In the genomic region with DNA sequence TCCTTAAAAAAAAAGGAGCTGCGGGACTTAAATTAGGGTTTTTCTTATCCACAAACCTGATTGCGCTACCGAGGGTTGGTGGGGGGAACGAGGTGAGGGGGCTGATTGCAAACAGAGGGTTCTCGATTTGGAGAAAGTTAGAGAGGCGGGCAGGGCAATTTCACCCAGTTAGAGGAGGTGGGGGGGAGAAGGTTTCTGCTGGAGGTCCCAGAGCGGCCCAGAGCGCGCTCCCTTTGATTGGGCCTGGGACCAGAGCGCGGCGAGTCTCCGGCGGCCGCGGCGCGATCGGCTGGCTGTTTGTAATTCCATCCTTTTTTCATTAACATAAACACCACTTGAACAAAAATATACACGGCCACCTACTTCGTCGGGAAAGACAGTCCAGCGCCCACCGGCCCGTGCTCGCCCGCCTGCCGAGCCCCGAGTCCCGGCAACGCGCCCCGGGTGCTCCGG, we compare ENCODE assay signal across 1 cellular context.
TF ChIP-seq lines count a peak whose summit lies in the region.

No MANE protein-coding gene starts in this region.

TF ChIP-seq in WTC11, 78 proteins besides CTCF, POLR2A, EP300 and RAD21 (continued from another document):
- no peak for TF ChIP-seq ZNF281 (CRISPR knock-in tag; IDR thresholded peaks at IDR 0.05)
- no peak for TF ChIP-seq OVOL2 (CRISPR knock-in tag; IDR thresholded peaks at IDR 0.05; ENCODE audit: borderline replicate concordance)
- no peak for TF ChIP-seq IRF2 (CRISPR knock-in tag; IDR thresholded peaks at IDR 0.05; ENCODE audit: borderline replicate concordance, low read depth)
- no peak for TF ChIP-seq EMX1 (CRISPR knock-in tag; IDR thresholded peaks at IDR 0.05)
- no peak for TF ChIP-seq ZNF416 (CRISPR knock-in tag; IDR thresholded peaks at IDR 0.05)
- TF ChIP-seq NR1H2 (CRISPR knock-in tag; IDR thresholded peaks at IDR 0.05), result no peak
- TF ChIP-seq MLX (CRISPR knock-in tag; IDR thresholded peaks at IDR 0.05), result no peak
